20 cellular contexts compared by ENCODE assay signal in genomic region chr3:62098646-62099365, GRCh38.
"Had no signal": no experiment of that assay in that cellular context is flagged by ENCODE, and none has a peak within 500 bp of the region (broad histone marks: within the 10 kb centered on the region; RNA-seq: fewer than 3 reads in every experiment).

No MANE protein-coding gene starts in this region.

- DNase-seq: activated CD4-positive, alpha-beta T cell treated with anti-CD3 and anti-CD28 coated beads for 4 hours; activated CD8-positive, alpha-beta T cell treated with anti-CD3 and anti-CD28 coated beads for 36 hours; activated gamma-delta T cell; activated T-cell treated with anti-CD3 and anti-CD28 coated beads, Interleukin-2, amount 50 U/mL, for 48 hours; amniotic stem cell; cortex of kidney; effector CD4-positive, alpha-beta T cell; heart right ventricle; left cardiac atrium; naive B cell; ovary; T-helper 2 cell; thyroid gland; uterus had no signal

- ATAC-seq: activated CD8-positive, alpha-beta T cell treated with anti-CD3 and anti-CD28 coated beads for 36 hours; activated naive CD4-positive, alpha-beta T cell treated with anti-CD3 and anti-CD28 coated beads, Interleukin-2, amount 50 U/mL, for 72 hours; gastroesophageal sphincter; heart right ventricle; left cardiac atrium; stimulated activated effector memory CD8-positive, alpha-beta T cell treated with anti-CD3 and anti-CD28 coated beads, Interleukin-12 subunit alpha, Interleukin-12 subunit beta, amount 100 ng/mL, for 72 hours had no signal

- H3K27ac ChIP-seq: neural progenitor cell, thyroid gland had no signal

- H3K9me3 Mint-ChIP-seq: activated CD8-positive, alpha-beta T cell treated with anti-CD3 and anti-CD28 coated beads for 36 hours; activated naive CD4-positive, alpha-beta T cell treated with anti-CD3 and anti-CD28 coated beads, Interleukin-2, amount 50 U/mL, for 72 hours; brain; neural progenitor cell had no signal

- H3K4me3 ChIP-seq: gastroesophageal sphincter, heart right ventricle, neural progenitor cell, ovary, thyroid gland, uterus had no signal

- H3K4me1 ChIP-seq: neural progenitor cell, thyroid gland had no signal

- H3K36me3 ChIP-seq: gastroesophageal sphincter, heart right ventricle, neural progenitor cell, ovary, thyroid gland, uterus had no signal

- H3K36me3 Mint-ChIP-seq: activated naive CD4-positive, alpha-beta T cell treated with anti-CD3 and anti-CD28 coated beads, Interleukin-2, amount 50 U/mL, for 72 hours; brain; naive B cell; neural progenitor cell; stimulated activated effector memory CD8-positive, alpha-beta T cell treated with anti-CD3 and anti-CD28 coated beads, Interleukin-12 subunit alpha, Interleukin-12 subunit beta, amount 100 ng/mL, for 72 hours had no signal

- H3K4me1 Mint-ChIP-seq: central memory CD8-positive, alpha-beta T cell; naive B cell; stimulated activated effector memory CD8-positive, alpha-beta T cell treated with anti-CD3 and anti-CD28 coated beads, Interleukin-12 subunit alpha, Interleukin-12 subunit beta, amount 100 ng/mL, for 72 hours had no signal

- H3K27ac Mint-ChIP-seq: activated CD8-positive, alpha-beta T cell treated with anti-CD3 and anti-CD28 coated beads for 36 hours; activated naive CD4-positive, alpha-beta T cell treated with anti-CD3 and anti-CD28 coated beads, Interleukin-2, amount 50 U/mL, for 72 hours; brain; naive B cell; neural progenitor cell; stimulated activated effector memory CD8-positive, alpha-beta T cell treated with anti-CD3 and anti-CD28 coated beads, Interleukin-12 subunit alpha, Interleukin-12 subunit beta, amount 100 ng/mL, for 72 hours had no signal

- H3K27me3 Mint-ChIP-seq: activated CD8-positive, alpha-beta T cell treated with anti-CD3 and anti-CD28 coated beads for 36 hours; brain; central memory CD8-positive, alpha-beta T cell had no signal

- H3K4me3 Mint-ChIP-seq: activated CD8-positive, alpha-beta T cell treated with anti-CD3 and anti-CD28 coated beads for 36 hours; brain; central memory CD8-positive, alpha-beta T cell; naive B cell; neural progenitor cell; stimulated activated effector memory CD8-positive, alpha-beta T cell treated with anti-CD3 and anti-CD28 coated beads, Interleukin-12 subunit alpha, Interleukin-12 subunit beta, amount 100 ng/mL, for 72 hours had no signal
